ENCODE assay signal across 26 cellular contexts in genomic region chr16:52309761-52310416, GRCh38.
"Had no signal": no experiment of that assay in that cellular context is flagged by ENCODE, and none has a peak within 500 bp of the region (broad histone marks: within the 10 kb centered on the region; RNA-seq: fewer than 3 reads in every experiment).

No MANE protein-coding gene starts in this region.

- H3K27me3 ChIP-seq: body of pancreas, gastroesophageal sphincter, sigmoid colon had no signal

- H3K27ac Mint-ChIP-seq: activated naive CD8-positive, alpha-beta T cell treated with anti-CD3 and anti-CD28 coated beads, Interleukin-2, amount 10 ng/mL, durations not matched to agents 7 days and 5 days; activated T-helper 2 cell treated with anti-CD3 and anti-CD28 coated beads, Interferon-gamma antibody, Interleukin-2, Interleukin-4, amounts not matched to agents 10 μg/mL and 5 μg/mL and 100 μg/mL, durations not matched to agents 14 hours and 24 hours and 36 hours; naive B cell; stimulated activated naive B cell treated with anti-CD40 and anti-IgM and Interleukin-4, amounts not matched to agents 10 μg/mL and 1 μg/mL and 100 μg/mL, for 72 hours; T-cell; T-helper 2 cell treated with Interferon-gamma antibody and Interleukin-4, amounts not matched to agents 5 μg/mL and 100 μg/mL, for 36 hours; type B pancreatic cell had no signal

- H3K4me1 Mint-ChIP-seq: activated naive CD8-positive, alpha-beta T cell treated with anti-CD3 and anti-CD28 coated beads, Interleukin-2, amount 10 ng/mL, durations not matched to agents 7 days and 5 days; naive B cell; stimulated activated naive B cell treated with anti-CD40 and anti-IgM and Interleukin-4, amounts not matched to agents 10 μg/mL and 1 μg/mL and 100 μg/mL, for 72 hours; T-cell had no signal

- H3K27me3 Mint-ChIP-seq: activated naive CD8-positive, alpha-beta T cell treated with anti-CD3 and anti-CD28 coated beads, Interleukin-2, amount 10 ng/mL, durations not matched to agents 7 days and 5 days; naive B cell; stimulated activated naive B cell treated with anti-CD40 and anti-IgM and Interleukin-4, amounts not matched to agents 10 μg/mL and 1 μg/mL and 100 μg/mL, for 72 hours; T-cell had no signal

- H3K36me3 ChIP-seq: gastroesophageal sphincter, lower lobe of right lung, sigmoid colon, thoracic aorta, WERI-Rb-1 had no signal

- DNase-seq: activated CD4-positive, alpha-beta T cell treated with anti-CD3 and anti-CD28 coated beads for 1 hour; activated CD8-positive, alpha-beta memory T cell treated with anti-CD3 and anti-CD28 coated beads, Interleukin-2, amount 50 U/mL, for 48 hours; activated naive CD4-positive, alpha-beta T cell treated with Interleukin-2 at 50 U/mL for 16 hours; activated naive CD8-positive, alpha-beta T cell treated with anti-CD3 and anti-CD28 coated beads, Interleukin-2, amount 10 ng/mL, durations not matched to agents 7 days and 5 days; activated T-cell treated with anti-CD3 and anti-CD28 coated beads, Interleukin-2, amount 50 U/mL, for 4 hours; amygdala; body of pancreas; head of caudate nucleus; hypothalamus; kidney; lower lobe of right lung; mesendoderm; naive B cell; sigmoid colon; stimulated activated CD4-positive, alpha-beta T cell treated with anti-CD3 and anti-CD28 coated beads, Interleukin-15, amount 100 ng/mL, for 24 hours; stimulated activated CD4-positive, alpha-beta T cell treated with anti-CD3 and anti-CD28 coated beads, Interleukin-2, amount 100 ng/mL, for 48 hours; stimulated activated CD8-positive, alpha-beta memory T cell treated with anti-CD3 and anti-CD28 coated beads, Interleukin-4, amount 100 ng/mL, for 48 hours; stimulated activated naive B cell treated with anti-CD40 and anti-IgM and Interleukin-4, amounts not matched to agents 10 μg/mL and 1 μg/mL and 100 μg/mL, for 72 hours; T-cell; WERI-Rb-1 had no signal

- H3K4me3 Mint-ChIP-seq: activated naive CD8-positive, alpha-beta T cell treated with anti-CD3 and anti-CD28 coated beads, Interleukin-2, amount 10 ng/mL, durations not matched to agents 7 days and 5 days; activated T-cell treated with anti-CD3 and anti-CD28 coated beads, Interleukin-2, amount 50 U/mL, for 4 hours; naive B cell; stimulated activated naive B cell treated with anti-CD40 and anti-IgM and Interleukin-4, amounts not matched to agents 10 μg/mL and 1 μg/mL and 100 μg/mL, for 72 hours; T-cell; T-helper 2 cell treated with Interferon-gamma antibody and Interleukin-4, amounts not matched to agents 5 μg/mL and 100 μg/mL, for 36 hours; type B pancreatic cell had no signal

- ATAC-seq: body of pancreas; gastroesophageal sphincter; lower lobe of right lung; stimulated activated naive B cell treated with anti-CD40 and anti-IgM and Interleukin-4, amounts not matched to agents 10 μg/mL and 1 μg/mL and 100 μg/mL, for 72 hours; T-cell had no signal

- H3K9me3 Mint-ChIP-seq: type B pancreatic cell had no signal

- H3K36me3 Mint-ChIP-seq: activated naive CD8-positive, alpha-beta T cell treated with anti-CD3 and anti-CD28 coated beads, Interleukin-2, amount 10 ng/mL, durations not matched to agents 7 days and 5 days; naive B cell; stimulated activated naive B cell treated with anti-CD40 and anti-IgM and Interleukin-4, amounts not matched to agents 10 μg/mL and 1 μg/mL and 100 μg/mL, for 72 hours; T-cell; type B pancreatic cell had no signal

- H3K4me3 ChIP-seq: body of pancreas, gastroesophageal sphincter, lower lobe of right lung, sigmoid colon, smooth muscle cell, thoracic aorta had no signal
